Comparison of ENCODE assay signal across 24 cellular contexts in genomic region chr4:56067826-56068225, GRCh38.
"Had no signal": no experiment of that assay in that cellular context is flagged by ENCODE, and none has a peak within 500 bp of the region (broad histone marks: within the 10 kb centered on the region; RNA-seq: fewer than 3 reads in every experiment).

No MANE protein-coding gene starts in this region.

- FAIRE-seq: endometrium, endothelial cell of umbilical vein, frontal cortex, islet of Langerhans, keratinocyte had no signal

- H3K4me3 ChIP-seq: colonic mucosa, esophagus muscularis mucosa, gastroesophageal sphincter, heart right ventricle, left lung, lower lobe of right lung, mucosa of descending colon had no signal

- ATAC-seq: effector memory CD8-positive, alpha-beta T cell; foreskin keratinocyte; gastroesophageal sphincter; heart right ventricle; left cardiac atrium; left lung; left ventricle myocardium superior; lower lobe of right lung; mucosa of descending colon had no signal

- H3K27ac Mint-ChIP-seq: dendritic cell treated with granulocyte-macrophage colony-stimulating factor and Interleukin-4, amounts not matched to agents 40 ng/mL and 50 ng/mL, for 4 days; effector memory CD8-positive, alpha-beta T cell; endodermal cell; mesothelial cell of epicardium had no signal

- H3K27ac ChIP-seq: colonic mucosa, esophagus muscularis mucosa, foreskin keratinocyte, gastroesophageal sphincter, heart right ventricle, left lung, lower lobe of right lung had no signal

- H3K4me1 ChIP-seq: colonic mucosa, esophagus muscularis mucosa, foreskin keratinocyte, gastroesophageal sphincter, heart right ventricle, left lung, lower lobe of right lung had no signal

- H3K36me3 ChIP-seq: colonic mucosa, esophagus muscularis mucosa, gastroesophageal sphincter, heart right ventricle, left lung, lower lobe of right lung had no signal

- H3K9me3 Mint-ChIP-seq: effector memory CD8-positive, alpha-beta T cell had no signal

- H3K27me3 ChIP-seq: colonic mucosa, esophagus muscularis mucosa, gastroesophageal sphincter, left lung had no signal

- H3K9me3 ChIP-seq: colonic mucosa, esophagus muscularis mucosa, gastroesophageal sphincter, left lung, lower lobe of right lung, mucosa of descending colon had no signal

- H3K27me3 Mint-ChIP-seq: dendritic cell treated with granulocyte-macrophage colony-stimulating factor and Interleukin-4, amounts not matched to agents 40 ng/mL and 50 ng/mL, for 4 days had no signal

- DNase-seq: colonic mucosa; cortex of kidney; effector CD8-positive, alpha-beta T cell; effector memory CD8-positive, alpha-beta T cell; endodermal cell; foreskin keratinocyte; head of caudate nucleus; heart right ventricle; hippocampal formation; left cardiac atrium; left lung; left ventricle myocardium superior; lower lobe of right lung; mesenchymal stem cell; mucosa of descending colon had no signal

- H3K4me3 Mint-ChIP-seq: dendritic cell treated with granulocyte-macrophage colony-stimulating factor and Interleukin-4, amounts not matched to agents 40 ng/mL and 50 ng/mL, for 4 days; effector memory CD8-positive, alpha-beta T cell; endodermal cell; mesothelial cell of epicardium had no signal
